Comparison of ENCODE assay signal across 8 cellular contexts in the genomic region with DNA sequence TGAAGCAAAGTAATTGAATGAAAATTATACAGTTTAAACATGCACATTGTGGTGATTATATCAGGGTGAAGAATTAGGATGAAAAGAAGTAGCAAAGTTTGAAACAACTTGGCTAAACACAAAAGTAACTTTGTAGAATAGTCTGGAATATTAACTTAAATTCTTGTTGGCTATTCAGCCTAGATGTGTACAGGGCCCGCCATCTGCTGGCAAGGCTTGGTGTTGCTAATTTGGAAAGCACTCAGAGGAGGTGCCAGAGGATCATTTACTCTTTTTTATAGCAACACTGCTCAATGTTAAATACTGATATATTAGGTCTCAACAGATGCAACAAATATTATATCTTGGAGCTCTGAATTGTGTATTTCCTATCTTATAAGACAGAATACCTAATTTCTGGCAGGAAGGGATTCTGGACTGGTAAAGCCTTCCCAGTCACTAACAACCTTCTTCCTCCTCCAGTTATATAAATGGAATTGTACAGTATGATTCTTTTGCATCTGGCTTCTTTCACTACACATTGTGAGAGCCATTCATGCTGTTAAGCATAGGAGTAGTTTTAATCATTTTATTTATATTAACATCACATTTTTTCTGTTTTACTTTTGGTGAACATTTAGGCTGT. TPM values are rescaled to one million over a fixed set of nuclear protein-coding genes. Genes with fewer than 3 reads are reported as not detected.
DNase-seq lines count a peak whose midpoint lies in the region; ATAC-seq, FAIRE-seq and TF ChIP-seq lines count a peak whose summit lies in the region.

No MANE protein-coding gene starts in this region.

- H3K36me3 ChIP-seq in osteoblast (ENCODE audit: insufficient read depth, low read length) (peaks cover 14% of the 10 kb centered on the region), thyroid gland (peaks cover 6 to 8% of the 10 kb centered on the region in 2 donors)

- H3K27me3 ChIP-seq in osteoblast (ENCODE audit: insufficient read depth, low read length) (no peaks in the 10 kb centered on the region), thyroid gland (no peaks in the 10 kb centered on the region)

- H3K27ac ChIP-seq in osteoblast (ENCODE audit: low read depth, low read length), result no peak overlapping the region
- no peak overlapping the region for H3K27ac ChIP-seq in thyroid gland

- no peak overlapping the region for H3K4me2 ChIP-seq in osteoblast (ENCODE audit: insufficient read depth, low read length)

- DNase-seq in C1 segment of cervical spinal cord (lab: John Stamatoyannopoulos, UW) (peak in 11 of 14 donors; percentile 7 to 56 (median 40)), HuH-7 (ENCODE audit: low spot score) (peak; percentile 44), RPMI8226 (peak; percentile 83), frontal cortex (ENCODE audit: low spot score in 2 of 2) (peak; percentile 34 to 68), osteoblast (ENCODE audit: insufficient read length, low spot score, missing footprints) (peak; percentile 62), thyroid gland (peak; percentile 82 to 88)
- DNase-seq in activated effector memory CD4-positive, alpha-beta T cell treated with Interleukin-2 at 50 U/mL for 16 hours, result peak; percentile 24

- no peaks in the 10 kb centered on the region for H4K20me1 ChIP-seq in osteoblast (ENCODE audit: insufficient read depth, low read length)

- intact Hi-C loops in thyroid gland (cut with DNase I), result loop anchor here (2.0 kb wide), 1 partner anchor 108 kb away; the partner anchor contains the start of gene SYNM

- H3K4me1 ChIP-seq in osteoblast (ENCODE audit: insufficient read depth, low read length) (peaks cover 4% of the 10 kb centered on the region), thyroid gland (no peaks in the 10 kb centered on the region)

- WGBS in thyroid gland, 2 donors, result 2 to 5% methylated on average over 1 of the region's 1 CpG

- no peak overlapping the region for H2AFZ ChIP-seq in osteoblast (ENCODE audit: low read length)

- TF ChIP-seq CTCF in osteoblast (IDR thresholded peaks at IDR 0.05; ENCODE audit: extremely low read depth, low read depth, low read length) (peak; percentile 95), thyroid gland (IDR thresholded peaks at IDR 0.05) (peak; percentile 78 to 93 (median 88))

- H3K79me2 ChIP-seq in osteoblast (ENCODE audit: insufficient read depth, low read length), result no peaks in the 10 kb centered on the region

- FAIRE-seq in frontal cortex (lab: Jason Lieb, UNC), result peak; percentile 86

- ATAC-seq in GM19328 (IDR thresholded peaks at IDR 0.05; ENCODE audit: unreplicated experiment), result peak; percentile 65

- H3K4me3 ChIP-seq in osteoblast (ENCODE audit: insufficient read depth, low read length) (no peak overlapping the region), thyroid gland (replicated peaks in 1 of 3) (no peak overlapping the region)

- no peaks in the 10 kb centered on the region for H3K9me3 ChIP-seq in osteoblast (ENCODE audit: low read depth, low read length)
- H3K9me3 ChIP-seq in thyroid gland, result no peaks in the 10 kb centered on the region

- TF ChIP-seq POLR2A in thyroid gland (IDR thresholded peaks at IDR 0.05), result no peak

RNA-seq across cellular contexts. Expression of gene TTC23, which starts 36.1 kb away (rescaled TPM):
- 5.3 TPM for total RNA-seq in frontal cortex
- total RNA-seq in osteoblast, result 21.7 and 27.4 TPM in 2 replicates
- total RNA-seq in thyroid gland, result 10 to 100 TPM; 19.9 to 45.3 (median 34.0) TPM

RNA-seq across cellular contexts. Expression of gene LRRC28, which starts 38.0 kb away (rescaled TPM):
- total RNA-seq in frontal cortex (24.9 TPM), osteoblast (32.6 and 32.7 TPM in 2 replicates), thyroid gland (10 to 100 TPM; 36.1 to 51.6 (median 44.8) TPM)

Comparison
In these comparisons a context has a peak if more than half of its experiments do, and no peak if none do; other contexts are left out.
1. DNase-seq: peak in every context shown above with its lines; median percentile 85 in thyroid gland; 83 in RPMI8226; 62 in osteoblast; 51 in frontal cortex; 44 in HuH-7; 40 in C1 segment of cervical spinal cord; 24 in activated effector memory CD4-positive, alpha-beta T cell treated with Interleukin-2 at 50 U/mL for 16 hours.